1 cellular context compared by ENCODE assay signal in genomic region chr3:181868576-181868975, GRCh38.
TF ChIP-seq lines count a peak whose summit lies in the region.

No MANE protein-coding gene starts in this region.

TF ChIP-seq in WTC11, 78 proteins besides CTCF, POLR2A, EP300 and RAD21 (continued from another document):
- no peak for TF ChIP-seq ZNF423 (CRISPR knock-in tag; IDR thresholded peaks at IDR 0.05)
- TF ChIP-seq HMGA2 (CRISPR knock-in tag; IDR thresholded peaks at IDR 0.05) = no peak
- TF ChIP-seq NFYB (CRISPR knock-in tag; conservative IDR thresholded peaks at IDR 0.05; ENCODE audit: low read depth) = no peak
- TF ChIP-seq TCF7 (CRISPR knock-in tag; IDR thresholded peaks at IDR 0.05; ENCODE audit: low read depth) = no peak
